Comparison of ENCODE assay signal across 25 cellular contexts in the genomic region with DNA sequence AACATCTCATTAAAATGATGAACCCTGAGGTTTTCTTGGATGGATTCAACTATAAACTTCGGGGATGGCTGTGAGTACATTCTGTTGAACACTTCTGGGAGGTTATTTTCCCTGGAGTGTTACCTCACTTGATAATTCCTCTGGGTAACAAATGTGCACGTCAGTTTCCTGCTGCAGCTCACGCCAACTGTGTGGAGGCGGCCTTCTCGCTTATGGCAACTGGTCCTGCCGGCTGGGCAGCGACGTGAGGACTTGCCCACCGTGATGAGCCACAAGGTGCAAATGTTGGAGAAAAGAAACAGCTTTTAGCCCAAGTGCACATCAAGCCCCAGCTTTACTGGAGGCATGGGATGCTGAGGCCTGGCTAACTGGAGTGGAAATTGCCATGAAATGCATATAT. TPM values are rescaled to one million over a fixed set of nuclear protein-coding genes. Genes with fewer than 3 reads are reported as not detected.
DNase-seq lines count a peak whose midpoint lies in the region; ATAC-seq, FAIRE-seq and TF ChIP-seq lines count a peak whose summit lies in the region.
"Had no signal": no experiment of that assay in that cellular context is flagged by ENCODE, and none has a peak within 500 bp of the region (broad histone marks: within the 10 kb centered on the region; RNA-seq: fewer than 3 reads in every experiment).

No MANE protein-coding gene starts in this region.

- H3K4me1 ChIP-seq in H1 (replicated peaks in 1 of 4; ENCODE audit: control insufficient read depth in 3 of 4, insufficient read depth in 4 of 4, low read length in 3 of 4): peaks cover 6 to 18% (median 11%) of the 10 kb centered on the region in 4 experiments
- H3K4me1 ChIP-seq in psoas muscle: no peaks in the 10 kb centered on the region
- H3K4me1 ChIP-seq: A549 had no signal

- TF ChIP-seq POLR2A in H1 (IDR thresholded peaks at IDR 0.05; ENCODE audit: control extremely low read depth in 1 of 2, low read depth in 2 of 2, low read length in 2 of 2): no peak

- H3K9me3 ChIP-seq in H1 (ENCODE audit: insufficient read depth in 2 of 2, low read depth in 1 of 2, low read length in 1 of 2) (no peaks in the 10 kb centered on the region), psoas muscle (no peaks in the 10 kb centered on the region)
- H3K9me3 ChIP-seq: A549 had no signal

- WGBS in H1 (ENCODE audit: extremely low coverage in 1 of 2, insufficient coverage in 1 of 2, insufficient read length in 1 of 2, insufficient replicate concordance in 2 of 2, low coverage in 1 of 2, low lambda C conversion rate in 2 of 2, missing lambda C conversion rate in 1 of 2), 2 experiments: 87% methylated on average over 9 of the region's 9 CpGs; no CpG with 5 or more reads in 1 of the 2 experiments
- WGBS in psoas muscle, 3 donors: 75 to 77% (median 77%) methylated on average over 9 of the region's 9 CpGs

- FAIRE-seq in H1 (lab: Jason Lieb, UNC): no peak
- FAIRE-seq: A549, GM12878, GM19239, H54 had no signal

- peak overlapping the region; percentile 24; the same call in 1 of the 2 replicates for H2BK15ac ChIP-seq in H1 (ENCODE audit: low read length)

- no peak overlapping the region for H2AFZ ChIP-seq in H1 (ENCODE audit: low read length)
- H2AFZ ChIP-seq: GM23248 had no signal

- no peak overlapping the region for H3K27ac ChIP-seq in H1 (ENCODE audit: low read depth, low read length)
- H3K27ac ChIP-seq in psoas muscle: no peak overlapping the region
- H3K27ac ChIP-seq: A549, GM23248 had no signal

- no peak overlapping the region for H3K14ac ChIP-seq in H1 (ENCODE audit: insufficient read length)

- no peak for TF ChIP-seq EP300 in H1 (IDR thresholded peaks at IDR 0.05; ENCODE audit: borderline replicate concordance in 1 of 2, low read depth in 2 of 2, low read length in 2 of 2)

- no peaks in the 10 kb centered on the region for H4K20me1 ChIP-seq in H1 (replicated peaks in 1 of 2; ENCODE audit: control insufficient read depth in 1 of 2, insufficient read depth in 2 of 2, low read length in 2 of 2)

- peak overlapping the region; percentile 61; the same call in 1 of the 2 replicates for H2BK5ac ChIP-seq in H1 (ENCODE audit: low read depth, low read length)

- DNase-seq in Daoy (ENCODE audit: low read depth): peak; percentile 19
- peak; percentile 95 for DNase-seq in SK-N-DZ (ENCODE audit: low spot score)
- DNase-seq in H1 (ENCODE audit: low read depth in 1 of 2, low spot score in 2 of 2): no peak
- no peak for DNase-seq in activated naive CD4-positive, alpha-beta T cell treated with Interleukin-2 at 50 U/mL for 16 hours
- DNase-seq in D341Med (ENCODE audit: low spot score): no peak
- DNase-seq in psoas muscle: no peak
- DNase-seq: 8988T; ACHN; AML-193; C1 segment of cervical spinal cord; Calu3; CD4-positive, alpha-beta memory T cell; COR-L47; DMS153; DND-41; EL; GDM1; GM23248; HCEC 1CT had no signal

- intact Hi-C loops in psoas muscle (cut with DNase I): no loop called here

- no peak overlapping the region for H4K5ac ChIP-seq in H1 (ENCODE audit: insufficient read length, low read depth, low read length)

- no peak overlapping the region for H3K4me3 ChIP-seq in H1 (ENCODE audit: extremely low read depth in 1 of 4, insufficient read depth in 2 of 4, low read depth in 3 of 4, low read length in 4 of 4)
- H3K4me3 ChIP-seq in psoas muscle: no peak overlapping the region
- H3K4me3 ChIP-seq: A549, GM12878, GM23248 had no signal

- POLR2A ChIA-PET in H1 (lab: Charles Lee; ENCODE audit: partially characterized antibody): interaction anchor here (1.8 to 3.6 kb wide), 2 partner anchors 12 to 16 kb away, joined by 4 to 25 read pairs; partner anchors contain the start of gene MYCN

- H3K18ac ChIP-seq in H1 (ENCODE audit: extremely low read depth, low read length): no peak overlapping the region

- H3K23me2 ChIP-seq in H1 (ENCODE audit: low read depth, low read length): no peaks in the 10 kb centered on the region; the same call in none of the 2 replicates

- CTCF ChIA-PET in H1 (lab: Charles Lee; ENCODE audit: partially characterized antibody): interaction anchor here (0.7 to 7.1 kb wide), 6 partner anchors 13 to 263 kb away, joined by 3 to 54 read pairs (median 4); partner anchors contain the start of gene MYCN

- H4K91ac ChIP-seq in H1 (replicated peaks; ENCODE audit: insufficient read length, low read length): peak overlapping the region; percentile 50

- H2BK12ac ChIP-seq in H1 (ENCODE audit: low read depth, low read length): peak overlapping the region; percentile 78; the same call in 1 of the 2 replicates

- H2BK20ac ChIP-seq in H1 (ENCODE audit: low read length): peak overlapping the region; percentile 49

- no peak for TF ChIP-seq RAD21 in H1 (IDR thresholded peaks at IDR 0.05 in 1 of 2, conservative IDR thresholded peaks at IDR 0.05 in 1 of 2; ENCODE audit: low read depth in 2 of 2, low read length in 2 of 2)

- H3K4me2 ChIP-seq in H1 (ENCODE audit: insufficient read depth in 1 of 2, low read depth in 2 of 2, low read length in 2 of 2): no peak overlapping the region; a peak in 1 of 4 replicates
- H3K4me2 ChIP-seq: A549 had no signal

- H3K36me3 ChIP-seq in H1 (ENCODE audit: control insufficient read depth in 2 of 4, insufficient read depth in 4 of 4, low read length in 3 of 4): no peaks in the 10 kb centered on the region
- no peaks in the 10 kb centered on the region for H3K36me3 ChIP-seq in psoas muscle (ENCODE audit: insufficient read depth in 1 of 2, low read depth in 1 of 2)

- H3K27me3 ChIP-seq in H1 (replicated peaks in 1 of 4; ENCODE audit: control insufficient read depth in 3 of 4, extremely low read depth in 1 of 4, insufficient read depth in 3 of 4, low read length in 3 of 4): no peaks in the 10 kb centered on the region
- H3K27me3 ChIP-seq in psoas muscle (ENCODE audit: insufficient read depth in 3 of 3, low read length in 2 of 3): no peaks in the 10 kb centered on the region

- no peak for TF ChIP-seq CTCF in H1 (IDR thresholded peaks at IDR 0.05; ENCODE audit: control extremely low read depth in 1 of 3, insufficient read depth in 1 of 3, low read depth in 1 of 3, low read length in 3 of 3)
- TF ChIP-seq CTCF in psoas muscle (IDR thresholded peaks at IDR 0.05): no peak

- no peak overlapping the region for H4K8ac ChIP-seq in H1 (ENCODE audit: extremely low read depth, insufficient read depth, low read length)

- no peak overlapping the region for H3K9ac ChIP-seq in H1 (replicated peaks in 1 of 4; ENCODE audit: extremely low read depth in 1 of 4, low read depth in 3 of 4, low read length in 3 of 4)
- H3K9ac ChIP-seq: GM23248 had no signal

- ATAC-seq in psoas muscle (no peak), HG03442 (IDR thresholded peaks at IDR 0.05; ENCODE audit: unreplicated experiment) (no peak)
- ATAC-seq: A549, GM12878 had no signal

- H3K79me1 ChIP-seq in H1 (ENCODE audit: low read depth, low read length): no peaks in the 10 kb centered on the region

- no peak overlapping the region for H3K23ac ChIP-seq in H1 (ENCODE audit: insufficient read length)

- peak overlapping the region; percentile 14 for H2BK120ac ChIP-seq in H1 (replicated peaks; ENCODE audit: low read depth, low read length)

- peak overlapping the region; percentile 57 for H3K4ac ChIP-seq in H1 (replicated peaks; ENCODE audit: insufficient read length, low read depth, low read length)

- H2AK5ac ChIP-seq in H1 (ENCODE audit: low read depth, low read length): no peak overlapping the region

- no peak overlapping the region for H3K56ac ChIP-seq in H1 (replicated peaks; ENCODE audit: insufficient read length, low read depth, low read length)

- H3K79me2 ChIP-seq in H1 (ENCODE audit: control insufficient read depth in 1 of 2, insufficient read depth in 2 of 2, low read length in 2 of 2): no peaks in the 10 kb centered on the region

TF ChIP-seq in H1, 55 proteins besides CTCF, POLR2A, EP300 and RAD21 (continues in another document):
- TF ChIP-seq ATF2 (IDR thresholded peaks at IDR 0.05; ENCODE audit: low read length) (no peak), ASH2L (IDR thresholded peaks at IDR 0.05; ENCODE audit: low read length) (no peak), CREB1 (IDR thresholded peaks at IDR 0.05) (no peak), TBP (IDR thresholded peaks at IDR 0.05; ENCODE audit: low read depth, low read length) (no peak), EGR1 (IDR thresholded peaks at IDR 0.05; ENCODE audit: borderline replicate concordance, low read depth, low read length) (no peak), HDAC2 (IDR thresholded peaks at IDR 0.05; ENCODE audit: borderline replicate concordance in 1 of 2, low read depth in 2 of 2, low read length in 2 of 2) (no peak), SP4 (IDR thresholded peaks at IDR 0.05; ENCODE audit: low read length) (no peak), SP1 (IDR thresholded peaks at IDR 0.05; ENCODE audit: low read depth, low read length) (no peak), BCL11A (IDR thresholded peaks at IDR 0.05; ENCODE audit: low read depth in 2 of 2, low read length in 2 of 2) (no peak), CBX8 (IDR thresholded peaks at IDR 0.05; ENCODE audit: borderline replicate concordance, low read depth, low read length) (no peak), TEAD4 (IDR thresholded peaks at IDR 0.05; ENCODE audit: low read depth, low read length) (no peak)

RNA-seq across cellular contexts. Expression of gene MYCN, which starts 15.9 kb away (rescaled TPM):
- total RNA-seq in Daoy (2014; rRNA removed; shearing (Covaris generic)): 0.23 and 0.36 TPM in 2 replicates
- polyA plus RNA-seq in SK-N-DZ (2014; cell fraction: cytosol; rRNA removed): 1,097 and 1,099 TPM in 2 replicates
- 1,072 and 1,695 TPM in 2 replicates for polyA plus RNA-seq in SK-N-DZ (2014; cell fraction: nucleus; rRNA removed)
- total RNA-seq in H1 (2021; fragmentation: NEBNext Ultra II Directional; extraction: Animal tissue kit (Norgen Biotek cat#: 25700)): 137 and 142 TPM in 2 replicates
- polyA plus RNA-seq in H1 (2011; rRNA removed): 87.8 and 100 TPM in 2 replicates
- polyA plus RNA-seq in H1 (2011; cell fraction: cytosol; rRNA removed): 90.7 TPM
- 82.0 TPM for polyA plus RNA-seq in H1 (2011; cell fraction: nucleus; rRNA removed)
- 85.1 to 103 TPM (median 94.3 TPM) in 4 replicates for polyA plus RNA-seq in H1 (2012, experiment 1 of 2)
- polyA plus RNA-seq in H1 (2012, experiment 2 of 2): 144 TPM
- 90.2 TPM for polyA plus RNA-seq in H1 (2013, experiment 1 of 2)
- polyA plus RNA-seq in H1 (2013, experiment 2 of 2): 86.8 TPM
- 51.6 and 92.6 TPM in 2 replicates for polyA minus RNA-seq in H1 (2011; rRNA and poly(A)+ RNA removed)
- 57.2 TPM for polyA minus RNA-seq in H1 (2011; cell fraction: cytosol; rRNA and poly(A)+ RNA removed)
- 35.0 TPM for polyA minus RNA-seq in H1 (2011; cell fraction: nucleus; rRNA and poly(A)+ RNA removed)
- under 1 TPM; 0.25 to 0.36 (median 0.30) TPM for total RNA-seq in psoas muscle
- under 1 TPM; 0.10 to 0.29 (median 0.21) TPM for polyA plus RNA-seq in psoas muscle
- total RNA-seq: GM12878, GM23248 had no signal
- polyA plus RNA-seq: A549; BJ; CD4-positive, alpha-beta memory T cell; GM12878; GM23248 had no signal

Comparison
In these comparisons a context has a peak if more than half of its experiments do, and no peak if none do; other contexts are left out.
1. DNase-seq: peak in Daoy (single experiment) and SK-N-DZ (single experiment); none in H1 (0 of 2), activated naive CD4-positive, alpha-beta T cell treated with Interleukin-2 at 50 U/mL for 16 hours (single experiment), D341Med (single experiment) and psoas muscle (0 of 2).
2. RNA of gene MYCN, which starts 15.9 kb away (total RNA-seq): 137 to 142 TPM in H1; 0.25 to 0.36 TPM in psoas muscle and 0.23 to 0.36 TPM in Daoy; every median in the first group is over 100 times any median in the second.